Comparison of ENCODE assay signal across 23 cellular contexts in the genomic region with DNA sequence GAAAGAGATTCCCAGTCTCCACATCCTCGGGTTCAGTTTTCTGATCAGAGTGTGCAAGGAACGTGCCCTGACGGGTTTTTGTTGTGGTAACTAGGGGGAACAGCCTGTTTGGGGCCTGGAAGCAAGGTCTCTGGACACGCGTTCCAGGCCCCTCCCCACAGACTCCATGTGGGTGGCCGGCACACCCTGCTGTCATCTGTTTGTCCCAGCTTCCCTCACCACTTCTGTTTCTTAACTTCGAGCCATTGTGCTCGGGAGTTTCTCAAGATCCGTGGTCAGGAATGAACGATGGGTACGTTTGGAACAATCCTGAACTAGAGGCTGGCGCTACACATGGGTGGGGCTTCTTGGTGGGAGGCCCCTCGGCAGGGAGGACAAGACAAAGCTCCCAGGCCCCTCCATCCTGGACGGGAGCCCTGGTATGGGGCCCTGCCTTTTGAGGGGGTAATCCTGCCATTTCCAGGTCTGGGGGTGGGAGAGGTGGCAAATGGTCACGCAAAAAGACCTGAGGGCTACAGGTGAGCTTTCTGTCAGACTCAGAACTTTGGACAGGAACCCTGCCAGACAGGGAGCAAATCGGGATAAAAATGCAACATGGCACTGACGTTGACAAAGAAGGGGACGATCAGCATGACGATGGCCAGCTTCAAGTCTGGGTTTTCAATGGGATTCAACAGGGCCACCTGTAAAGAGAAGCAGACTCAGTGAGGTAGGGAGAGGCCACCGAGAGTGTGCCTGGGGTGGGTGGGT. TPM values are rescaled to one million over a fixed set of nuclear protein-coding genes. Genes with fewer than 3 reads are reported as not detected.
DNase-seq lines count a peak whose midpoint lies in the region; ATAC-seq, FAIRE-seq and TF ChIP-seq lines count a peak whose summit lies in the region.
"Had no signal": no experiment of that assay in that cellular context is flagged by ENCODE, and none has a peak within 500 bp of the region (broad histone marks: within the 10 kb centered on the region; RNA-seq: fewer than 3 reads in every experiment).

No MANE protein-coding gene starts in this region.

- H3K27ac ChIP-seq in HL-60 (replicated peaks) (peak overlapping the region; percentile 78), lower lobe of right lung (peak overlapping the region; percentile 51), thoracic aorta (peak overlapping the region; percentile 96)
- H3K27ac ChIP-seq: prostate gland, SJSA1 had no signal

- H3K36me3 ChIP-seq in bronchial epithelial cell (ENCODE audit: control insufficient read depth, insufficient read depth, low read length) (peaks cover 7% of the 10 kb centered on the region), lower lobe of right lung (peaks cover 75% of the 10 kb centered on the region), thoracic aorta (peaks cover 31% of the 10 kb centered on the region)
- H3K36me3 ChIP-seq: prostate gland had no signal

- intact Hi-C loops in lower lobe of right lung (cut with DNase I) = no loop called here

- H3K9me3 ChIP-seq in lower lobe of right lung = no peaks in the 10 kb centered on the region
- no peaks in the 10 kb centered on the region for H3K9me3 ChIP-seq in thoracic aorta
- H3K9me3 ChIP-seq: prostate gland, SJSA1 had no signal

- H3K27me3 ChIP-seq in HL-60 (ENCODE audit: insufficient read depth, poor library complexity, severe bottlenecking) = no peaks in the 10 kb centered on the region
- no peaks in the 10 kb centered on the region for H3K27me3 ChIP-seq in bronchial epithelial cell (ENCODE audit: control insufficient read depth, insufficient read depth, low read length)
- no peaks in the 10 kb centered on the region for H3K27me3 ChIP-seq in lower lobe of right lung (ENCODE audit: low read depth)
- no peaks in the 10 kb centered on the region for H3K27me3 ChIP-seq in thoracic aorta (replicated peaks; ENCODE audit: insufficient read depth)
- H3K27me3 ChIP-seq: SJSA1 had no signal

- TF ChIP-seq CTCF in HL-60 (IDR thresholded peaks at IDR 0.05; ENCODE audit: insufficient read depth, low read length) = no peak
- TF ChIP-seq CTCF in bronchial epithelial cell (IDR thresholded peaks at IDR 0.05; ENCODE audit: insufficient read depth, low read length, severe bottlenecking) = no peak
- no peak for TF ChIP-seq CTCF in lower lobe of right lung (IDR thresholded peaks at IDR 0.05)
- no peak for TF ChIP-seq CTCF in thoracic aorta (IDR thresholded peaks at IDR 0.05)
- no peak for TF ChIP-seq CTCF in progenitor cell of endocrine pancreas (IDR thresholded peaks at IDR 0.05; ENCODE audit: unreplicated experiment)

- H3K4me1 Mint-ChIP-seq in progenitor cell of endocrine pancreas (ENCODE audit: low read depth) = peaks cover 13% of the 10 kb centered on the region

- H3K9me3 Mint-ChIP-seq in progenitor cell of endocrine pancreas (ENCODE audit: low read depth) = no peaks in the 10 kb centered on the region
- H3K9me3 Mint-ChIP-seq: stimulated activated naive CD8-positive, alpha-beta T cell treated with anti-CD3 and anti-CD28 coated beads, Interleukin-15, amount 100 ng/mL, for 72 hours had no signal

- no peaks in the 10 kb centered on the region for H3K27me3 Mint-ChIP-seq in progenitor cell of endocrine pancreas
- H3K27me3 Mint-ChIP-seq: naive B cell; stimulated activated naive CD8-positive, alpha-beta T cell treated with anti-CD3 and anti-CD28 coated beads, Interleukin-15, amount 100 ng/mL, for 72 hours had no signal

- DNase-seq in HL-60 (ENCODE audit: low read depth in 1 of 2, low spot score in 1 of 2) (peak; percentile 57 to 78), bronchial epithelial cell (ENCODE audit: low read depth) (peak; percentile 20), lower lobe of right lung (peak; percentile 78), thoracic aorta (ENCODE audit: low spot score) (no peak), progenitor cell of endocrine pancreas (ENCODE audit: low spot score, unreplicated experiment) (no peak), iPS-NIHi7 (ENCODE audit: extremely low spot score) (no peak)
- DNase-seq in stimulated activated CD4-positive, alpha-beta T cell treated with anti-CD3 and anti-CD28 coated beads, Interleukin-4, amount 100 ng/mL, for 4 hours = no peak
- DNase-seq: activated CD4-positive, CD25-positive, alpha-beta regulatory T cell treated with anti-CD3 and anti-CD28 coated beads, Interleukin-2, amount 50 U/mL, for 72 hours; activated effector memory CD4-positive, alpha-beta T cell treated with anti-CD3 and anti-CD28 coated beads, Interleukin-2, amount 50 U/mL, for 16 hours; AML-193; foreskin fibroblast; GF-D8; naive B cell; NCI-H1048; NCI-H69; OCI-M1; stimulated activated naive CD8-positive, alpha-beta T cell treated with anti-CD3 and anti-CD28 coated beads, Interleukin-15, amount 100 ng/mL, for 72 hours; T1000 had no signal

- H3K27ac Mint-ChIP-seq in progenitor cell of endocrine pancreas = no peak overlapping the region
- H3K27ac Mint-ChIP-seq: stimulated activated naive CD8-positive, alpha-beta T cell treated with anti-CD3 and anti-CD28 coated beads, Interleukin-15, amount 100 ng/mL, for 72 hours had no signal

- peak; percentile 61 to 74 for ATAC-seq in lower lobe of right lung
- ATAC-seq in thoracic aorta (ENCODE audit: insufficient number of reproducible peaks, low FRiP score, low read depth) = no peak
- ATAC-seq: stimulated activated naive CD8-positive, alpha-beta T cell treated with anti-CD3 and anti-CD28 coated beads, Interleukin-15, amount 100 ng/mL, for 72 hours had no signal

- FAIRE-seq in bronchial epithelial cell (lab: Jason Lieb, UNC) = no peak
- FAIRE-seq: D721Med, endometrium, GM12891 had no signal

- H3K4me1 ChIP-seq in lower lobe of right lung (peaks cover 48% of the 10 kb centered on the region), thoracic aorta (ENCODE audit: control insufficient read depth in 1 of 2, low read depth in 2 of 2) (peaks cover 24 to 45% of the 10 kb centered on the region in 2 donors)
- H3K4me1 ChIP-seq: prostate gland had no signal

- peaks cover 1% of the 10 kb centered on the region for H3K36me3 Mint-ChIP-seq in progenitor cell of endocrine pancreas (ENCODE audit: insufficient read depth)

- H3K4me3 Mint-ChIP-seq in progenitor cell of endocrine pancreas (ENCODE audit: low read depth) = no peak overlapping the region
- H3K4me3 Mint-ChIP-seq: stimulated activated naive CD8-positive, alpha-beta T cell treated with anti-CD3 and anti-CD28 coated beads, Interleukin-15, amount 100 ng/mL, for 72 hours had no signal

- H3K4me3 ChIP-seq in HL-60 (replicated peaks; ENCODE audit: insufficient read depth, low read length) (no peak overlapping the region), bronchial epithelial cell (ENCODE audit: low read depth, low read length) (no peak overlapping the region), lower lobe of right lung (no peak overlapping the region), thoracic aorta (no peak overlapping the region)
- H3K4me3 ChIP-seq: prostate gland, SJSA1 had no signal

RNA-seq across cellular contexts. Expression of gene MUSTN1, which starts 8.5 kb away (rescaled TPM):
- not detected in 2 replicates for total RNA-seq in bronchial epithelial cell
- total RNA-seq in lower lobe of right lung = 7.3 TPM
- total RNA-seq in thoracic aorta = 10 to 100 TPM; 21.0 to 33.8 TPM
- not detected in 2 replicates for total RNA-seq in progenitor cell of endocrine pancreas
- total RNA-seq: SJSA1 had no signal

RNA-seq across cellular contexts. Expression of gene ITIH4, which starts 12.8 kb away (rescaled TPM):
- total RNA-seq in bronchial epithelial cell (0.26 and 1.8 TPM in 2 replicates), lower lobe of right lung (23.7 TPM), thoracic aorta (10 to 100 TPM; 50.6 to 51.4 TPM), progenitor cell of endocrine pancreas (2.9 and 9.7 TPM in 2 replicates)
- total RNA-seq: SJSA1 had no signal

RNA-seq across cellular contexts. Expression of gene ITIH3, which starts 48.7 kb away (rescaled TPM):
- not detected in 2 replicates for total RNA-seq in bronchial epithelial cell
- 4.5 TPM for total RNA-seq in lower lobe of right lung
- total RNA-seq in thoracic aorta = 10 to 100 TPM in 1 of 2 donors, 1 to 10 TPM in 1; 2.6 to 14.2 TPM
- 0.87 and 1.2 TPM in 2 replicates for total RNA-seq in progenitor cell of endocrine pancreas

RNA-seq across cellular contexts. Expression of gene STIMATE, which starts 54.1 kb away (rescaled TPM):
- total RNA-seq in bronchial epithelial cell = 7.9 and 11.0 TPM in 2 replicates
- 42.4 TPM for total RNA-seq in lower lobe of right lung
- 10 to 100 TPM; 45.2 to 75.1 TPM for total RNA-seq in thoracic aorta
- 17.4 and 18.4 TPM in 2 replicates for total RNA-seq in progenitor cell of endocrine pancreas

Comparison
In these comparisons a context has a peak if more than half of its experiments do, and no peak if none do; other contexts are left out.
1. DNase-seq: peak in HL-60 (2 of 2), bronchial epithelial cell (single experiment) and lower lobe of right lung (single experiment); none in thoracic aorta (single experiment), progenitor cell of endocrine pancreas (single experiment), iPS-NIHi7 (single experiment) and stimulated activated CD4-positive, alpha-beta T cell treated with anti-CD3 and anti-CD28 coated beads, Interleukin-4, amount 100 ng/mL, for 4 hours (0 of 2).
2. Peak in every context shown above with its lines, with median percentiles within 50 percentile points of each other: H3K27ac ChIP-seq.